ENCODE assay signal across 8 cellular contexts in the genomic region with DNA sequence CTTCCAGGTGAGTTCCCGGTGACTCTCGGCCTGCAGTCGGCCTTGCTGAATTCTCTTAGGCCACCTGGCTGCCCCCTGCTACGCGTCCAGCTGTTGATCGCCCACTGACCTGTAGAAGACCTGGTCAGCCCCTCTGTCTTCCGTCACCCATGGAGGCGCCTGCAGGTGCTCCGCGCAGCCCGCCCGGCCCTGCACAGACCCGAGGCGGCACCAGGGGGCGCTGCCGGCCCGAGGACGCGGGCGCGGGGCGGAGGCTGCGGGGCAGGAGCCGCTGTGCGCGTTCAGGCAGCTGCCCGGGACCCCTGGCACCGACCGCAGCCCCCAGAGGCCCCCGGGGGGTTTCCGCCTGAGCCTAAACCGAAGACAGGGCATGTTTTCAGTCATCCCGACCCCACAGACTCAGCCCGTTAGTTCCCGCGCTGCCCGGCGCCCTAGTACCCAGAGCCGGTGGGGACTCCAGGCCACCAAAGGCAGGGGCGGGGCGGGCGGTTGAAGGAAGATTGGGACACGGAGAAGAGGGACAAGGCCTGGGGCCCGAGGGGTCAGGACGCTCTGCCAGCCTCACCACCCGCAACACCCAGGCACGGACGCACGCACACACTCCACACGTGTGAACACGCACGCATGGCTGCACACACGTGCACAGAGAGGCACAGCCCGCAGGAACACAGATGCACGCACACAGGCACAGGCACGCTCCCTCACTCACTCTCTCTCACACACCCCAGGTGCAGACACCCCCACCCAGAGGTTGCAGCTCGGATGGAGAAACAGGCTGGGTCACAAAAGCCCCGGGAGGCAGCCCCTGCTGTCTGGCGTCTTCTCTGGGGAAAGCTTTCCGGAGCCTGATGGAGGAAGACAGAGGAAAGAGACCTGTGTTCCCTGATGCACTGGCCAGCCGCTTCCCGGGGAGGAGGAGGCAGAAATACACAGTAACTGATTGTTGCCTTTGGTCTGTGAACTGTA. TPM values are rescaled to one million over a fixed set of nuclear protein-coding genes. Genes with fewer than 3 reads are reported as not detected.
DNase-seq lines count a peak whose midpoint lies in the region; ATAC-seq, FAIRE-seq and TF ChIP-seq lines count a peak whose summit lies in the region.
"Not testable (repeated sequence)": the region's sequence is repeated elsewhere in the genome, so short reads cannot be mapped to it uniquely, and the experiment has no call there.

No MANE protein-coding gene starts in this region.

- H3K4me1 Mint-ChIP-seq in WTC11, result peaks cover 17% of the 10 kb centered on the region

- not testable (repeated sequence) for H3K9me3 Mint-ChIP-seq in WTC11

- H3K79me2 ChIP-seq in GM12878 (ENCODE audit: control insufficient read depth, insufficient read depth, low read length); keratinocyte (ENCODE audit: control insufficient read depth, insufficient read depth, low read length): not testable (repeated sequence)

- WGBS in GM12878 (ENCODE audit: insufficient coverage, insufficient replicate concordance, low lambda C conversion rate, missing lambda C conversion rate), result 0% methylated on average over 8 of the region's 62 CpGs

- CTCF ChIA-PET in WTC11 (lab: Charles Lee) (interaction anchor here (0.6 kb wide), 1 partner anchor 234 kb away, joined by 3 read pairs; no protein-coding TSS in a partner anchor), GM12878 (lab: Yijun Ruan, JAX) (interaction anchor here (0.7 kb wide), 1 partner anchor 226 kb away, joined by 4 read pairs; no protein-coding TSS in a partner anchor)

- H3K36me3 ChIP-seq in GM12878 (ENCODE audit: control insufficient read depth in 2 of 2, insufficient read depth in 2 of 2, low read length in 1 of 2); keratinocyte (ENCODE audit: control insufficient read depth in 2 of 2, extremely low read depth in 1 of 2, insufficient read depth in 2 of 2, low read length in 2 of 2): not testable (repeated sequence)

- TF ChIP-seq EP300 in GM12878 (IDR thresholded peaks at IDR 0.05; ENCODE audit: borderline replicate concordance in 1 of 2, control insufficient read depth in 1 of 2, low read depth in 2 of 2, low read length in 2 of 2), result not testable (repeated sequence)

- not testable (repeated sequence) for FAIRE-seq in GM12878 (lab: Jason Lieb, UNC); keratinocyte (lab: Jason Lieb, UNC)

- intact Hi-C loops in GM12878 (cut with micrococcal nuclease; ENCODE audit: unreplicated experiment), result loop anchor here (5.0 kb wide), 1 partner anchor 227 kb away; no protein-coding TSS in a partner anchor

- in situ Hi-C loops in GM12878 (cut with MboI), result loop anchor here (10.0 kb wide), 1 partner anchor 220 kb away; no protein-coding TSS in a partner anchor

- not testable (repeated sequence) for H3K4me3 ChIP-seq in GM12878; keratinocyte (ENCODE audit: control insufficient read depth in 2 of 3, extremely low read depth in 1 of 3, insufficient read depth in 2 of 3, low read depth in 1 of 3, low read length in 3 of 3)

- dilution Hi-C loops in keratinocyte (cut with MboI; ENCODE audit: extremely low pct_ligation_motif_present, low sequenced_read_pairs), result not testable (repeated sequence)

- H3K9ac ChIP-seq in GM12878 (ENCODE audit: control insufficient read depth, insufficient read depth, low read length); keratinocyte (ENCODE audit: control insufficient read depth, extremely low read depth, insufficient read depth, low read length): not testable (repeated sequence)

- H3K36me3 Mint-ChIP-seq in WTC11, result not testable (repeated sequence)

- H4K20me1 ChIP-seq in GM12878 (ENCODE audit: control insufficient read depth, insufficient read depth); keratinocyte (ENCODE audit: control insufficient read depth, extremely low read depth, insufficient read depth, low read length): not testable (repeated sequence)

- TF ChIP-seq RAD21 in GM12878 (IDR thresholded peaks at IDR 0.05; ENCODE audit: insufficient read depth, low read depth, low read length), result not testable (repeated sequence)

- H3K4me1 ChIP-seq in GM12878 (ENCODE audit: control insufficient read depth, insufficient read depth, low read length); keratinocyte (ENCODE audit: control insufficient read depth, extremely low read depth, insufficient read depth, low read length): not testable (repeated sequence)

- not testable (repeated sequence) for H3K27me3 ChIP-seq in GM12878 (replicated peaks in 1 of 2; ENCODE audit: control insufficient read depth in 2 of 2, insufficient read depth in 2 of 2, low read length in 1 of 2); keratinocyte (ENCODE audit: control insufficient read depth, extremely low read depth, insufficient read depth, low read length)

- POLR2A ChIA-PET in WTC11 (lab: Charles Lee); GM12878 (lab: Charles Lee): not testable (repeated sequence)

- SMC1A ChIA-PET in GM12878 (lab: Charles Lee; ENCODE audit: uncharacterized antibody, unreplicated experiment), result not testable (repeated sequence)

- not testable (repeated sequence) for H3K9me3 ChIP-seq in GM12878 (replicated peaks; ENCODE audit: control insufficient read depth, insufficient read depth, low read length); keratinocyte (ENCODE audit: control insufficient read depth, low read depth, low read length)

- not testable (repeated sequence) for H2AFZ ChIP-seq in GM12878 (ENCODE audit: control insufficient read depth, low read depth, low read length); keratinocyte (ENCODE audit: control insufficient read depth, low read length)

- not testable (repeated sequence) for DNase-seq in WTC11 (ENCODE audit: low spot score); GM12878 (ENCODE audit: low read depth, low spot score); keratinocyte (ENCODE audit: low read depth, low spot score)
- DNase-seq in stimulated activated CD4-positive, alpha-beta T cell treated with anti-CD3 and anti-CD28 coated beads, Interleukin-15, amount 100 ng/mL, for 24 hours, result peak; percentile 48

- not testable (repeated sequence) for H3K4me2 ChIP-seq in GM12878 (ENCODE audit: control insufficient read depth, insufficient read depth)
- peak overlapping the region; percentile 32 for H3K4me2 ChIP-seq in keratinocyte (ENCODE audit: control insufficient read depth, extremely low read depth, insufficient read depth, low read depth, low read length)

- not testable (repeated sequence) for BruUV-seq in GM12878 (replicated peaks; lab: Mats Ljungman, UMichigan)

- not testable (repeated sequence) for TF ChIP-seq POLR2A in GM12878 (IDR thresholded peaks at IDR 0.05; ENCODE audit: low read depth, low read length)

- H3K27ac Mint-ChIP-seq in WTC11, result not testable (repeated sequence)

- RAD21 ChIA-PET in GM12878 (lab: Charles Lee; ENCODE audit: unreplicated experiment), result not testable (repeated sequence)

- not testable (repeated sequence) for H3K27ac ChIP-seq in GM12878 (ENCODE audit: control insufficient read depth, insufficient read depth); keratinocyte (ENCODE audit: control insufficient read depth, insufficient read depth, low read length)

- TF ChIP-seq CTCF in WTC11 (IDR thresholded peaks at IDR 0.05); GM12878 (IDR thresholded peaks at IDR 0.05 in 2 of 3, conservative IDR thresholded peaks at IDR 0.05 in 1 of 3; ENCODE audit: control insufficient read depth in 2 of 3, extremely low read depth in 1 of 3, insufficient read depth in 1 of 3, low read depth in 3 of 3, low read length in 3 of 3); keratinocyte (optimal IDR thresholded peaks at IDR 0.05 in 1 of 3, IDR thresholded peaks at IDR 0.05 in 1 of 3, conservative IDR thresholded peaks at IDR 0.05 in 1 of 3; ENCODE audit: extremely low read depth in 1 of 3, insufficient read depth in 2 of 3, low read length in 3 of 3): not testable (repeated sequence)

- peak overlapping the region; percentile 56 for H3K4me3 Mint-ChIP-seq in WTC11

- H3K9me1 ChIP-seq in keratinocyte (ENCODE audit: control insufficient read depth, extremely low read depth, insufficient read depth, low read length), result not testable (repeated sequence)

- H3K27me3 Mint-ChIP-seq in WTC11 (ENCODE audit: low read depth), result not testable (repeated sequence)

- ATAC-seq in GM18498 (IDR thresholded peaks at IDR 0.05; ENCODE audit: unreplicated experiment) (peak; percentile 92), GM21360 (IDR thresholded peaks at IDR 0.05; ENCODE audit: unreplicated experiment) (peak; percentile 65), HG02798 (IDR thresholded peaks at IDR 0.05; ENCODE audit: poor library complexity, unreplicated experiment) (peak; percentile 84), HG03460 (IDR thresholded peaks at IDR 0.05; ENCODE audit: unreplicated experiment) (peak; percentile 80), WTC11 (peak; percentile 87), GM12878 (peak; percentile 98)

RNA-seq across cellular contexts. Expression of a gene that starts 41.1 kb away (rescaled TPM):
- total RNA-seq in WTC11 (2021) (0.18 TPM in 1 of 3 replicates, not detected in the others), GM12878 (2014; rRNA removed) (0.06 TPM in 1 of 2 replicates, not detected in the other), GM12878 (2014; rRNA removed; fragmentation: Illumina TruSeq; extraction: Trizol) (not detected in 2 replicates), GM12878 (2021) (not detected in 2 replicates)
- total RNA-seq in GM12878 (2013; cell fraction: nucleolus; rRNA removed), result not detected in 2 replicates
- not detected for polyA plus RNA-seq in GM12878 (2011; ENCODE audit: low read depth)
- polyA plus RNA-seq in GM12878 (2011; rRNA removed) (0.35 and 0.48 TPM in 2 replicates), GM12878 (2014; fragmentation: Illumina TruSeq; extraction: Trizol) (0.12 TPM in 1 of 2 replicates, not detected in the other), GM12878 (2014; fragmentation: Nextera tagmentation; extraction: Ambion mirVana) (under 1 TPM; 0.31 to 0.47 TPM), GM12878 (2014; rRNA removed) (not detected in 2 replicates), GM12878 (2016; fragmentation: Nextera tagmentation; extraction: Ambion mirVana) (under 1 TPM; 0.58 to 0.77 TPM), keratinocyte (not detected in 3 replicates)
- 0.25 and 0.39 TPM in 2 replicates for polyA plus RNA-seq in GM12878 (2011; cell fraction: cytosol; rRNA removed)
- not detected in 2 replicates for polyA plus RNA-seq in GM12878 (2011; cell fraction: nucleus; rRNA removed)
- 0.45 and 0.73 TPM in 2 replicates for polyA plus RNA-seq in GM12878 (2012)
- 0.37 and 1.2 TPM in 2 replicates for polyA minus RNA-seq in GM12878 (2011; rRNA and poly(A)+ RNA removed)
- polyA minus RNA-seq in GM12878 (2011; cell fraction: cytosol; rRNA and poly(A)+ RNA removed), result not detected in 2 replicates
- polyA minus RNA-seq in GM12878 (2011; cell fraction: nucleus; rRNA and poly(A)+ RNA removed), result not detected in 2 replicates
- 2.9 TPM for polyA plus RNA-seq in keratinocyte (2011; ENCODE audit: low read depth)
- 0.06 and 0.11 TPM in 2 replicates for polyA plus RNA-seq in keratinocyte (2011; cell fraction: cytosol; rRNA removed)
- polyA plus RNA-seq in keratinocyte (2011; cell fraction: nucleus; rRNA removed), result not detected in 2 replicates
- polyA plus RNA-seq in keratinocyte (2012; ENCODE audit: low replicate concordance), result 1.4 TPM in 1 of 2 replicates, not detected in the other
- not detected in 3 replicates for polyA minus RNA-seq in keratinocyte
- not detected for polyA minus RNA-seq in keratinocyte (2011; cell fraction: cytosol; rRNA and poly(A)+ RNA removed)
- not detected in 2 replicates for polyA minus RNA-seq in keratinocyte (2011; cell fraction: nucleus; rRNA and poly(A)+ RNA removed)
